ENCODE assay signal across 22 cellular contexts in the genomic region with DNA sequence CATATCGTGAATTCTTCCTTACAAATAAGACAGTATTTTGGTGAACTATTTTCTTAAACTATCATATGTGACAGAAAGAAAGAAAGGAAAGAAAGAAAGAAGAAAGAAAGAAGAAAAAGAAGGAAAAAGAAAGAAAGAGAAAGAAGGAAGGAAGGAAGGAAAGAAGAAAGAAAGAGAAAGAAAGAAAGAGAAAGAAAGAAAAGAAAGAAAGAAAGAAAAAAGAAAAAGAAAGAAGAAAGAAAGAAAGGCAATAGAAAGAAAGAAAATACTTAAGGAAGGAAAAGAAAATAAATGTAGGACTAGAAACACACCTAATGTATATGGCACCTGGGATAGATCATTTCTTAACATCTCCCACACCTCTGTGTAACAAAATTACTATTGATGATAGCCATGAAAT.
"Had no signal": no experiment of that assay in that cellular context is flagged by ENCODE, and none has a peak within 500 bp of the region (broad histone marks: within the 10 kb centered on the region; RNA-seq: fewer than 3 reads in every experiment).

No MANE protein-coding gene starts in this region.

- H3K27ac Mint-ChIP-seq: naive thymus-derived CD8-positive, alpha-beta T cell; stimulated activated naive B cell treated with anti-CD40 and anti-IgM and Interleukin-4, amounts not matched to agents 10 μg/mL and 1 μg/mL and 100 μg/mL, for 72 hours had no signal

- H3K4me3 Mint-ChIP-seq: naive thymus-derived CD8-positive, alpha-beta T cell; stimulated activated naive B cell treated with anti-CD40 and anti-IgM and Interleukin-4, amounts not matched to agents 10 μg/mL and 1 μg/mL and 100 μg/mL, for 72 hours; stimulated activated naive CD8-positive, alpha-beta T cell treated with anti-CD3 and anti-CD28 coated beads, Interleukin-15, amount 100 ng/mL, for 72 hours had no signal

- H3K36me3 Mint-ChIP-seq: naive thymus-derived CD8-positive, alpha-beta T cell; stimulated activated naive B cell treated with anti-CD40 and anti-IgM and Interleukin-4, amounts not matched to agents 10 μg/mL and 1 μg/mL and 100 μg/mL, for 72 hours had no signal

- H3K27ac ChIP-seq: dorsolateral prefrontal cortex, esophagus squamous epithelium, gastroesophageal sphincter, neutrophil, psoas muscle, sigmoid colon, skin epidermis, thoracic aorta, transverse colon had no signal

- H3K9me3 Mint-ChIP-seq: stimulated activated naive B cell treated with anti-CD40 and anti-IgM and Interleukin-4, amounts not matched to agents 10 μg/mL and 1 μg/mL and 100 μg/mL, for 72 hours; stimulated activated naive CD8-positive, alpha-beta T cell treated with anti-CD3 and anti-CD28 coated beads, Interleukin-15, amount 100 ng/mL, for 72 hours had no signal

- H3K4me1 Mint-ChIP-seq: naive thymus-derived CD8-positive, alpha-beta T cell; stimulated activated naive CD8-positive, alpha-beta T cell treated with anti-CD3 and anti-CD28 coated beads, Interleukin-15, amount 100 ng/mL, for 72 hours had no signal

- H3K4me3 ChIP-seq: dorsolateral prefrontal cortex, esophagus squamous epithelium, gastroesophageal sphincter, mucosa of descending colon, psoas muscle, sigmoid colon, skin epidermis, thoracic aorta, transverse colon had no signal

- DNase-seq: cortex of kidney; dorsolateral prefrontal cortex; effector CD8-positive, alpha-beta T cell; esophagus squamous epithelium; foreskin fibroblast; glutamatergic neuron; islet precursor cell; mucosa of descending colon; naive thymus-derived CD8-positive, alpha-beta T cell; psoas muscle; retina; sigmoid colon; stimulated activated CD4-positive, alpha-beta T cell treated with anti-CD3 and anti-CD28 coated beads, Interleukin-2, amount 100 ng/mL, for 24 hours; stimulated activated CD4-positive, alpha-beta T cell treated with anti-CD3 and anti-CD28 coated beads, Interleukin-4, amount 100 ng/mL, for 4 hours; stimulated activated naive B cell treated with anti-CD40 and anti-IgM and Interleukin-4, amounts not matched to agents 10 μg/mL and 1 μg/mL and 100 μg/mL, for 72 hours; stimulated activated naive CD8-positive, alpha-beta T cell treated with anti-CD3 and anti-CD28 coated beads, Interleukin-15, amount 100 ng/mL, for 72 hours; substantia nigra; transverse colon had no signal

- H3K9me3 ChIP-seq: esophagus squamous epithelium, gastroesophageal sphincter, mucosa of descending colon, neutrophil, psoas muscle, sigmoid colon, thoracic aorta, transverse colon had no signal

- H3K36me3 ChIP-seq: thoracic aorta had no signal

- H3K27me3 ChIP-seq: dorsolateral prefrontal cortex, esophagus squamous epithelium, gastroesophageal sphincter, neutrophil, sigmoid colon, transverse colon had no signal

- H3K27me3 Mint-ChIP-seq: naive thymus-derived CD8-positive, alpha-beta T cell; stimulated activated naive B cell treated with anti-CD40 and anti-IgM and Interleukin-4, amounts not matched to agents 10 μg/mL and 1 μg/mL and 100 μg/mL, for 72 hours had no signal

- H3K4me1 ChIP-seq: gastroesophageal sphincter, psoas muscle, sigmoid colon, transverse colon had no signal
